ENCODE assay signal across 1 cellular context in genomic region chr22:35465109-35465701, GRCh38.
TF ChIP-seq lines count a peak whose summit lies in the region.

No MANE protein-coding gene starts in this region.

TF ChIP-seq in K562, 482 proteins besides CTCF, POLR2A, EP300 and RAD21 (continued from another document):
- TF ChIP-seq CHAMP1 (IDR thresholded peaks at IDR 0.05) (no peak), BCOR (IDR thresholded peaks at IDR 0.05) (no peak), ARID1B (IDR thresholded peaks at IDR 0.05) (no peak), SRSF1 (IDR thresholded peaks at IDR 0.05; ENCODE audit: low read depth, low read length) (no peak), EP400 (IDR thresholded peaks at IDR 0.05) (no peak), MBD1 (CRISPR knock-in tag; IDR thresholded peaks at IDR 0.05) (no peak), ZBTB12 (CRISPR knock-in tag; IDR thresholded peaks at IDR 0.05) (no peak)
